1 cellular context compared by ENCODE assay signal in genomic region chr3:144189044-144189443, GRCh38.
TF ChIP-seq lines count a peak whose summit lies in the region.

No MANE protein-coding gene starts in this region.

TF ChIP-seq in WTC11, 78 proteins besides CTCF, POLR2A, EP300 and RAD21 (continued from another document):
- TF ChIP-seq ZNF532 (CRISPR knock-in tag; IDR thresholded peaks at IDR 0.05; ENCODE audit: borderline replicate concordance) (no peak), ATF6 (CRISPR knock-in tag; IDR thresholded peaks at IDR 0.05) (no peak), STAT6 (CRISPR knock-in tag; conservative IDR thresholded peaks at IDR 0.05; ENCODE audit: low read depth) (no peak), ZNF671 (CRISPR knock-in tag; IDR thresholded peaks at IDR 0.05) (no peak)
